Comparison of ENCODE assay signal across 1 cellular context in genomic region chr5:10592598-10592997, GRCh38.
TF ChIP-seq lines count a peak whose summit lies in the region.

No MANE protein-coding gene starts in this region.

TF ChIP-seq in H1, 55 proteins besides CTCF, POLR2A, EP300 and RAD21 (continued from another document):
- TF ChIP-seq SIX5 (IDR thresholded peaks at IDR 0.05; ENCODE audit: low read depth, low read length) (no peak), RFX5 (IDR thresholded peaks at IDR 0.05; ENCODE audit: borderline replicate concordance, low read depth, low read length) (no peak), NANOG (IDR thresholded peaks at IDR 0.05; ENCODE audit: insufficient read depth, low read depth, low read length, poor library complexity, severe bottlenecking) (no peak), NRF1 (IDR thresholded peaks at IDR 0.05; ENCODE audit: low read depth, low read length) (no peak), JUND (IDR thresholded peaks at IDR 0.05; ENCODE audit: low read length) (no peak), CREB1 (IDR thresholded peaks at IDR 0.05) (no peak), TAF7 (optimal IDR thresholded peaks at IDR 0.05; ENCODE audit: borderline replicate concordance, low read depth, low read length) (no peak), POU5F1 (IDR thresholded peaks at IDR 0.05; ENCODE audit: low read depth, low read length) (no peak), SIRT6 (IDR thresholded peaks at IDR 0.05; ENCODE audit: low read length) (no peak)
